Comparison of ENCODE assay signal across 8 cellular contexts in the genomic region with DNA sequence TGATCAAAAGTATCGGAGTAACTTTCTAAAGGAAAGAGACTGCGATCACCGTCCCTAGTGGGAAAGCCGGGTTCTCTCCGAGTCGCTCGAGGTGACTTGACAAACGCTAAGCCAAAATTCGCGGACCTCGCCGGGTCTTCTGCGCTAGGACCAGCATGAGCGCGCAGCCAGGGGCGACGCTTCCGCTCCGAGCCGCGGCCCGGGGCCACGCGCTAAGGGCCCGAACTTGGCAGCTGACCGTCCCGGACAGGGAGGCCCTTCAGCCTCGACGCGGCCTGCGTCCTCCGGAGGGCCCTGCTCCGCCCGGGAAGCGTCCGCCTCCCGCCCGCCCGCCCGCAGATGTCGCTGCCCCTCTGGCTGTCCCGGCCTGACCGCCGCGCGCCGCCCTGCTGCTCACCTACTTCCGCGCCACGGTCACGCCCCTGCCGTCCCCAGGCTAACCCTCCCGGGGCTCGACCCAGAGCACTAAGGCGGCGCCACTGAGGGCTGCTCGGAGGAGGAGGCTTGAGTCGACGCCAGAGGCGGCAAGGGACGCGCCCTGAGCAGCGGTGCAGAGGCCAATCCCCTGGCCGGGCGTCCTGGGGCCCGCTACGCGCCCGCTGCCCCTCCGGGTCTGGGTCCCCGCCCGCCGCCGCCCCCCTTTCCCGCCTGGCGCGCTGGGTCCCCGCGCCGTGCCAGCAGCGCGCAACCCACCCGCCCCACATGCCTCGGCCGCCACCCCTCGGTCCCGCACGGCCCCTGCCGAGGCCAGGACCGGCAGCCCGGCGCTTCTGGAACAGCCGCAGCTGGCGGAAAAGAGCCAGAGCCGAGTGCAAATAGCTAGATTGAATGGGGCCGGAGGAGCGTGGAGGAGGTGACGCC. TPM values are rescaled to one million over a fixed set of nuclear protein-coding genes. Genes with fewer than 3 reads are reported as not detected.
DNase-seq lines count a peak whose midpoint lies in the region; ATAC-seq and TF ChIP-seq lines count a peak whose summit lies in the region.

No MANE protein-coding gene starts in this region.

- peak; percentile 86 for DNase-seq in ACHN
- DNase-seq in NCI-H345 (lab: John Stamatoyannopoulos, UW): peak; percentile 80
- peak; percentile 90 for DNase-seq in activated CD4-positive, alpha-beta T cell treated with anti-CD3 and anti-CD28 coated beads for 36 hours
- peak; percentile 91 for DNase-seq in colonic mucosa
- peak; percentile 96 to 98 (median 96) for DNase-seq in right lobe of liver
- peak; percentile 68 to 78 for DNase-seq in stimulated activated CD4-positive, alpha-beta T cell treated with anti-CD3 and anti-CD28 coated beads, Interleukin-4, amount 100 ng/mL, for 48 hours (ENCODE audit: low read depth in 2 of 2)

- peaks cover 26% of the 10 kb centered on the region for H3K4me1 Mint-ChIP-seq in activated CD4-positive, alpha-beta T cell treated with anti-CD3 and anti-CD28 coated beads for 36 hours

- in situ Hi-C loops in ACHN (cut with HindIII; ENCODE audit: low pct_ligation_motif_present, low pct_unique_long_range_greater_than_20kb, low sequenced_read_pairs): no loop called here

- peak overlapping the region; percentile 62 to 88 for H3K9ac ChIP-seq in colonic mucosa (ENCODE audit: low read depth in 2 of 2, low read length in 2 of 2)

- peak overlapping the region; percentile 75 for H3K4me3 Mint-ChIP-seq in activated CD4-positive, alpha-beta T cell treated with anti-CD3 and anti-CD28 coated beads for 36 hours

- peaks cover 18% of the 10 kb centered on the region for H3K36me3 Mint-ChIP-seq in activated CD4-positive, alpha-beta T cell treated with anti-CD3 and anti-CD28 coated beads for 36 hours (ENCODE audit: low read depth)

- H3K9me3 Mint-ChIP-seq in activated CD4-positive, alpha-beta T cell treated with anti-CD3 and anti-CD28 coated beads for 36 hours (ENCODE audit: low read depth): no peaks in the 10 kb centered on the region

- 0% methylated on average over 28 of the region's 98 CpGs for WGBS in right lobe of liver (ENCODE audit: insufficient coverage, low coverage, low lambda C conversion rate, missing lambda C conversion rate)

- POLR2A ChIA-PET in activated CD4-positive, alpha-beta T cell treated with anti-CD3 and anti-CD28 coated beads for 36 hours (lab: Charles Lee): interaction anchor here (0.6 to 2.9 kb wide), 12 partner anchors 13 to 158 kb away, joined by 3 to 20 read pairs (median 4); no protein-coding TSS in a partner anchor

- CTCF ChIA-PET in activated CD4-positive, alpha-beta T cell treated with anti-CD3 and anti-CD28 coated beads for 36 hours (lab: Charles Lee): interaction anchor here (0.6 to 1.5 kb wide), 11 partner anchors 13 to 265 kb away, joined by 3 to 5 read pairs (median 3); no protein-coding TSS in a partner anchor

- H3K27ac ChIP-seq in colonic mucosa (peak overlapping the region; percentile 100), right lobe of liver (peak overlapping the region; percentile 97 to 99 (median 99))

- intact Hi-C loops in activated CD4-positive, alpha-beta T cell treated with anti-CD3 and anti-CD28 coated beads for 36 hours (cut with DNase I, micrococcal nuclease): loop anchor here (1.0 to 10.0 kb wide), 17 partner anchors 16 to 970 kb away; partner anchors contain the start of genes AIDA (in 1 of the 2), BROX (in 1 of the 2), MIA3 (in 1 of the 2) and TAF1A (in 1 of the 2)
- intact Hi-C loops in colonic mucosa (cut with DNase I): loop anchor here (10.0 kb wide), 1 partner anchor 262 kb away; no protein-coding TSS in a partner anchor
- intact Hi-C loops in right lobe of liver (cut with DNase I): no loop called here

- H3K27me3 ChIP-seq in colonic mucosa: no peaks in the 10 kb centered on the region
- no peaks in the 10 kb centered on the region for H3K27me3 ChIP-seq in right lobe of liver

- TF ChIP-seq CTCF in colonic mucosa (IDR thresholded peaks at IDR 0.05) (peak; percentile 14), right lobe of liver (IDR thresholded peaks at IDR 0.05) (peak; percentile 10 to 50 (median 40))

- peak; percentile 44 for TF ChIP-seq POLR2A in right lobe of liver (IDR thresholded peaks at IDR 0.05)

- no peaks in the 10 kb centered on the region for H3K9me3 ChIP-seq in colonic mucosa
- H3K9me3 ChIP-seq in right lobe of liver: no peaks in the 10 kb centered on the region

- no peaks in the 10 kb centered on the region for H3K36me3 ChIP-seq in colonic mucosa
- peaks cover 0 to 11% (median 0%) of the 10 kb centered on the region in 4 donors for H3K36me3 ChIP-seq in right lobe of liver

- H3K27ac Mint-ChIP-seq in activated CD4-positive, alpha-beta T cell treated with anti-CD3 and anti-CD28 coated beads for 36 hours: peak overlapping the region; percentile 83

- ATAC-seq in GM18519 (IDR thresholded peaks at IDR 0.05; ENCODE audit: low FRiP score, unreplicated experiment) (peak; percentile 26), HG03045 (IDR thresholded peaks at IDR 0.05; ENCODE audit: unreplicated experiment) (peak; percentile 52), right lobe of liver (peak; percentile 62 to 77 (median 71))
- ATAC-seq in activated CD4-positive, alpha-beta T cell treated with anti-CD3 and anti-CD28 coated beads for 36 hours: peak; percentile 49

- H3K4me3 ChIP-seq in colonic mucosa (peak overlapping the region; percentile 65), right lobe of liver (peak overlapping the region; percentile 52 to 76 (median 55))

- H3K27me3 Mint-ChIP-seq in activated CD4-positive, alpha-beta T cell treated with anti-CD3 and anti-CD28 coated beads for 36 hours: no peaks in the 10 kb centered on the region

- H3K4me1 ChIP-seq in colonic mucosa (peaks cover 4% of the 10 kb centered on the region), right lobe of liver (peaks cover 0 to 26% (median 9%) of the 10 kb centered on the region in 4 donors)

RNA-seq across cellular contexts. Expression of gene DUSP10, which starts 0.9 kb away (rescaled TPM):
- 1 to 10 TPM; 7.3 to 9.2 TPM for total RNA-seq in activated CD4-positive, alpha-beta T cell treated with anti-CD3 and anti-CD28 coated beads for 36 hours
- 1 to 10 TPM; 2.8 to 8.1 TPM for total RNA-seq in colonic mucosa
- total RNA-seq in right lobe of liver: 10 to 100 TPM in 5 of 6 experiments, 1 to 10 TPM in 1; 7.7 to 22.3 (median 16.3) TPM

Comparison
In these comparisons a context has a peak if more than half of its experiments do, and no peak if none do; other contexts are left out.
1. Peak in every context shown above with its lines: DNase-seq, ATAC-seq, H3K4me3 ChIP-seq and H3K27ac ChIP-seq.
2. intact Hi-C loops: an anchor here in activated CD4-positive, alpha-beta T cell treated with anti-CD3 and anti-CD28 coated beads for 36 hours (1.0 to 10.0 kb wide) and colonic mucosa (10.0 kb wide); none called in right lobe of liver.